9 cellular contexts compared by ENCODE assay signal in the genomic region with DNA sequence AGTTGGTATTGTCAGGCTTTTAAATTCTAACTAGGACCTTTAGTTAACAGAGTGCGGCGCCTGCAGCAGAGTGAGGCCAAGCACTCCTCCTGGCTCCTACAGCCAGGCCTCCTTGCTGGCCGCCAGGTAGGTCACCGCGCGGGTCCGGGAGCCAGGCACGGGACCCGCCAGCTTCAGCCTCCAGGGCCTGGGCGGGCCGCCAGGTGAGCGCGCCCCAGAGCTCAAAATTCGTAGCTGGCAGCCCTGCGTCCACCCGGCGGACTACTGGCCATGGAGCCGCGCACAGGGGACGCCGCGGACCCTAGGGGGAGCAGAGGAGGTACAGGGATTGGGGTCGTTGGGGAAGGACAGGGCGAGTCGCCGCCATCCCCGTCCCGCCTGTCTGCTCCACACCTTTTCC. TPM values are rescaled to one million over a fixed set of nuclear protein-coding genes. Genes with fewer than 3 reads are reported as not detected.
A peak's percentile ranks its signal among the peaks of the same experiment; 100 is the strongest.
DNase-seq lines count a peak whose midpoint lies in the region; ATAC-seq and TF ChIP-seq lines count a peak whose summit lies in the region.
"Had no signal": no experiment of that assay in that cellular context is flagged by ENCODE, and none has a peak within 500 bp of the region (broad histone marks: within the 10 kb centered on the region; RNA-seq: fewer than 3 reads in every experiment).

A gene (plus strand): TSS at position 139 of the 400 bp plus-strand sequence. CDS start 132 bp downstream, at position 271.

- H3K4me3 Mint-ChIP-seq in activated CD4-positive, alpha-beta T cell treated with anti-CD3 and anti-CD28 coated beads for 36 hours = peak within 1 kb of the TSS; percentile 77

- no peaks in the 10 kb centered on the region for H3K9me3 Mint-ChIP-seq in activated CD4-positive, alpha-beta T cell treated with anti-CD3 and anti-CD28 coated beads for 36 hours (ENCODE audit: low read depth)

- in situ Hi-C loops in astrocyte of the cerebellum (cut with HindIII; ENCODE audit: low sequenced_read_pairs) = no loop called here

- POLR2A ChIA-PET in activated CD4-positive, alpha-beta T cell treated with anti-CD3 and anti-CD28 coated beads for 36 hours (lab: Charles Lee) = no interaction called here

- no peak for TF ChIP-seq POLR2A in testis (IDR thresholded peaks at IDR 0.05)

- H3K27ac Mint-ChIP-seq in activated CD4-positive, alpha-beta T cell treated with anti-CD3 and anti-CD28 coated beads for 36 hours = peak within 1 kb of the TSS; percentile 55

- H3K4me1 Mint-ChIP-seq in activated CD4-positive, alpha-beta T cell treated with anti-CD3 and anti-CD28 coated beads for 36 hours = peaks cover 21% of the 10 kb centered on the region

- no peaks in the 10 kb centered on the region for H3K36me3 ChIP-seq in testis (ENCODE audit: low read depth, missing control alignments)

- 53 to 85% methylated on average over 3 to 8 of the region's 28 CpGs for WGBS in testis, 2 donors

- H3K27me3 ChIP-seq in testis = no peaks in the 10 kb centered on the region

- ATAC-seq in activated CD4-positive, alpha-beta T cell treated with anti-CD3 and anti-CD28 coated beads for 36 hours = no peak

- H3K9me3 ChIP-seq in testis = no peaks in the 10 kb centered on the region

- CTCF ChIA-PET in activated CD4-positive, alpha-beta T cell treated with anti-CD3 and anti-CD28 coated beads for 36 hours (lab: Charles Lee) = interaction anchor here (0.6 kb wide), 1 partner anchor 24 kb away, joined by 3 read pairs; no protein-coding TSS in a partner anchor

- H3K4me3 ChIP-seq in astrocyte of the cerebellum (ENCODE audit: low read depth, low read length) (peak within 1 kb of the TSS; percentile 16), testis (peak within 1 kb of the TSS; percentile 15 to 36)

- peak within 1 kb of the TSS; percentile 74 to 87 for H3K27ac ChIP-seq in testis

- H3K4me1 ChIP-seq in testis = no peaks in the 10 kb centered on the region

- no peaks in the 10 kb centered on the region for H3K27me3 Mint-ChIP-seq in activated CD4-positive, alpha-beta T cell treated with anti-CD3 and anti-CD28 coated beads for 36 hours

- intact Hi-C loops in activated CD4-positive, alpha-beta T cell treated with anti-CD3 and anti-CD28 coated beads for 36 hours (cut with DNase I, micrococcal nuclease) = loop anchor here (1.0 to 10.0 kb wide), 3 partner anchors 39 to 61 kb away; a partner anchor contains a TSS
- intact Hi-C loops in testis (cut with DNase I; ENCODE audit: low total_unique reads) = no loop called here

- TF ChIP-seq CTCF in astrocyte of the cerebellum (IDR thresholded peaks at IDR 0.05; ENCODE audit: low read depth, low read length, missing control alignments) = no peak
- no peak for TF ChIP-seq CTCF in testis (IDR thresholded peaks at IDR 0.05)

- no peak for DNase-seq in activated CD4-positive, alpha-beta T cell treated with anti-CD3 and anti-CD28 coated beads for 36 hours
- DNase-seq in activated CD4-positive, alpha-beta T cell treated with anti-CD3 and anti-CD28 coated beads for 4 hours = no peak
- DNase-seq in astrocyte of the cerebellum (ENCODE audit: low read depth) (no peak), left kidney (ENCODE audit: low read depth, low spot score) (peak; percentile 31), testis (no peak), NOMO-1 treated with DMSO at 0.1 percent for 48 hours (lab: John Stamatoyannopoulos, UW; ENCODE audit: unreplicated experiment) (no peak), NCI-H1436 (lab: John Stamatoyannopoulos, UW) (no peak), NCI-H2029 (lab: John Stamatoyannopoulos, UW) (no peak)
- DNase-seq: NCI-H1436 treated with DMSO at 0.1 percent for 48 hours had no signal

- H3K36me3 Mint-ChIP-seq in activated CD4-positive, alpha-beta T cell treated with anti-CD3 and anti-CD28 coated beads for 36 hours (ENCODE audit: low read depth) = no peaks in the 10 kb centered on the region

RNA-seq across cellular contexts. Expression of the gene that starts here (rescaled TPM):
- total RNA-seq in activated CD4-positive, alpha-beta T cell treated with anti-CD3 and anti-CD28 coated beads for 36 hours = 1 to 10 TPM in 1 of 2 experiments, under 1 TPM in 1; 0.49 to 1.3 TPM
- total RNA-seq in testis = 1 to 10 TPM; 1.1 to 3.1 TPM
- polyA plus RNA-seq in testis (ENCODE audit: insufficient read depth, low read depth, low replicate concordance) = 0.90 TPM
